In the genomic region with DNA sequence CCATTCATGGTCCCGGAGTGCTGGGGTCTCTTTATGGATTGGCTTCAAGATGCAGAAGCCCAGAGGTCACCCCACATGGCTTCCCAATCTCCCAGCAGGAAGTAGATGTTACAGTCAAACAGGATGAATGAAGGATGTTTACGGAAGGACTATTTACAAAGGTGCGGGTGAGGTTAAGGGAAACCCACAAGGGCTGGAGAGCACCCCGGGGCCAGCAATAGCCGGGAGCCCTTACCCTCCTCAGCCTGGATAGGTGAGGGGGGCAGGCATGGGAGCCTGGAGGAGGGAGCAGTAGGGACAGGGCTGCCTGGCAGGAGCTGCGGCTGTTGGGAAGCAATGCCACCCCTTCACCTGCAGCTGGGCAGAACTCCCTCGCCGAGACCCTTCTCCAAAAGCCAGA, we compare ENCODE assay signal across 3 cellular contexts.
TF ChIP-seq lines count a peak whose summit lies in the region.

No MANE protein-coding gene starts in this region.

TF ChIP-seq in HepG2, 621 proteins besides CTCF, POLR2A, EP300 and RAD21 (continues in another document):
- TF ChIP-seq RARA (CRISPR knock-in tag; IDR thresholded peaks at IDR 0.05) (0 out of 2 replicates have a peak, but pooled peaks have one; percentile 30), GABPA (IDR thresholded peaks at IDR 0.05; ENCODE audit: low read depth, low read length) (no peak), GABPA (CRISPR knock-in tag; IDR thresholded peaks at IDR 0.05; ENCODE audit: low read depth) (0 out of 2 replicates have a peak, but pooled peaks have one; percentile 25), SUZ12 (IDR thresholded peaks at IDR 0.05; ENCODE audit: low read depth, low read length) (no peak), ETV5 (CRISPR knock-in tag; IDR thresholded peaks at IDR 0.05; ENCODE audit: borderline replicate concordance) (peak; percentile 25; the same call in 1 of the 2 replicates), ZNF138 (CRISPR knock-in tag; IDR thresholded peaks at IDR 0.05; ENCODE audit: low read depth) (no peak), ELF3 (CRISPR knock-in tag; IDR thresholded peaks at IDR 0.05) (0 out of 2 replicates have a peak, but pooled peaks have one; percentile 24), FOXA3 (CRISPR knock-in tag; IDR thresholded peaks at IDR 0.05) (peak; percentile 37)
- TF ChIP-seq, protein P1, sequence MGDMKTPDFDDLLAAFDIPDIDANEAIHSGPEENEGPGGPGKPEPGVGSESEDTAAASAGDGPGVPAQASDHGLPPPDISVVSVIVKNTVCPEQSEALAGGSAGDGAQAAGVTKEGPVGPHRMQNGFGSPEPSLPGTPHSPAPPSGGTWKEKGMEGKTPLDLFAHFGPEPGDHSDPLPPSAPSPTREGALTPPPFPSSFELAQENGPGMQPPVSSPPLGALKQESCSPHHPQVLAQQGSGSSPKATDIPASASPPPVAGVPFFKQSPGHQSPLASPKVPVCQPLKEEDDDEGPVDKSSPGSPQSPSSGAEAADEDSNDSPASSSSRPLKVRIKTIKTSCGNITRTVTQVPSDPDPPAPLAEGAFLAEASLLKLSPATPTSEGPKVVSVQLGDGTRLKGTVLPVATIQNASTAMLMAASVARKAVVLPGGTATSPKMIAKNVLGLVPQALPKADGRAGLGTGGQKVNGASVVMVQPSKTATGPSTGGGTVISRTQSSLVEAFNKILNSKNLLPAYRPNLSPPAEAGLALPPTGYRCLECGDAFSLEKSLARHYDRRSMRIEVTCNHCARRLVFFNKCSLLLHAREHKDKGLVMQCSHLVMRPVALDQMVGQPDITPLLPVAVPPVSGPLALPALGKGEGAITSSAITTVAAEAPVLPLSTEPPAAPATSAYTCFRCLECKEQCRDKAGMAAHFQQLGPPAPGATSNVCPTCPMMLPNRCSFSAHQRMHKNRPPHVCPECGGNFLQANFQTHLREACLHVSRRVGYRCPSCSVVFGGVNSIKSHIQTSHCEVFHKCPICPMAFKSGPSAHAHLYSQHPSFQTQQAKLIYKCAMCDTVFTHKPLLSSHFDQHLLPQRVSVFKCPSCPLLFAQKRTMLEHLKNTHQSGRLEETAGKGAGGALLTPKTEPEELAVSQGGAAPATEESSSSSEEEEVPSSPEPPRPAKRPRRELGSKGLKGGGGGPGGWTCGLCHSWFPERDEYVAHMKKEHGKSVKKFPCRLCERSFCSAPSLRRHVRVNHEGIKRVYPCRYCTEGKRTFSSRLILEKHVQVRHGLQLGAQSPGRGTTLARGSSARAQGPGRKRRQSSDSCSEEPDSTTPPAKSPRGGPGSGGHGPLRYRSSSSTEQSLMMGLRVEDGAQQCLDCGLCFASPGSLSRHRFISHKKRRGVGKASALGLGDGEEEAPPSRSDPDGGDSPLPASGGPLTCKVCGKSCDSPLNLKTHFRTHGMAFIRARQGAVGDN (CRISPR knock-in tag; IDR thresholded peaks at IDR 0.05), result peak; percentile 21
- TF ChIP-seq, protein P2, sequence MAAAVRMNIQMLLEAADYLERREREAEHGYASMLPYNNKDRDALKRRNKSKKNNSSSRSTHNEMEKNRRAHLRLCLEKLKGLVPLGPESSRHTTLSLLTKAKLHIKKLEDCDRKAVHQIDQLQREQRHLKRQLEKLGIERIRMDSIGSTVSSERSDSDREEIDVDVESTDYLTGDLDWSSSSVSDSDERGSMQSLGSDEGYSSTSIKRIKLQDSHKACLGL (CRISPR knock-in tag; IDR thresholded peaks at IDR 0.05), result 0 out of 2 replicates have a peak, but pooled peaks have one; percentile 30

TF ChIP-seq in neural cell, 6 proteins besides CTCF, POLR2A, EP300 and RAD21:
- TF ChIP-seq MXI1 (conservative IDR thresholded peaks at IDR 0.05; ENCODE audit: poor library complexity, severe bottlenecking) (no peak), POLR2AphosphoS5 (IDR thresholded peaks at IDR 0.05) (no peak), SMC3 (conservative IDR thresholded peaks at IDR 0.05; ENCODE audit: poor library complexity) (no peak), EZH2 (IDR thresholded peaks at IDR 0.05; ENCODE audit: borderline replicate concordance, insufficient read depth, low read length, poor library complexity, severe bottlenecking) (no peak), TAF1 (IDR thresholded peaks at IDR 0.05; ENCODE audit: low read depth) (no peak)
- TF ChIP-seq, protein P3, sequence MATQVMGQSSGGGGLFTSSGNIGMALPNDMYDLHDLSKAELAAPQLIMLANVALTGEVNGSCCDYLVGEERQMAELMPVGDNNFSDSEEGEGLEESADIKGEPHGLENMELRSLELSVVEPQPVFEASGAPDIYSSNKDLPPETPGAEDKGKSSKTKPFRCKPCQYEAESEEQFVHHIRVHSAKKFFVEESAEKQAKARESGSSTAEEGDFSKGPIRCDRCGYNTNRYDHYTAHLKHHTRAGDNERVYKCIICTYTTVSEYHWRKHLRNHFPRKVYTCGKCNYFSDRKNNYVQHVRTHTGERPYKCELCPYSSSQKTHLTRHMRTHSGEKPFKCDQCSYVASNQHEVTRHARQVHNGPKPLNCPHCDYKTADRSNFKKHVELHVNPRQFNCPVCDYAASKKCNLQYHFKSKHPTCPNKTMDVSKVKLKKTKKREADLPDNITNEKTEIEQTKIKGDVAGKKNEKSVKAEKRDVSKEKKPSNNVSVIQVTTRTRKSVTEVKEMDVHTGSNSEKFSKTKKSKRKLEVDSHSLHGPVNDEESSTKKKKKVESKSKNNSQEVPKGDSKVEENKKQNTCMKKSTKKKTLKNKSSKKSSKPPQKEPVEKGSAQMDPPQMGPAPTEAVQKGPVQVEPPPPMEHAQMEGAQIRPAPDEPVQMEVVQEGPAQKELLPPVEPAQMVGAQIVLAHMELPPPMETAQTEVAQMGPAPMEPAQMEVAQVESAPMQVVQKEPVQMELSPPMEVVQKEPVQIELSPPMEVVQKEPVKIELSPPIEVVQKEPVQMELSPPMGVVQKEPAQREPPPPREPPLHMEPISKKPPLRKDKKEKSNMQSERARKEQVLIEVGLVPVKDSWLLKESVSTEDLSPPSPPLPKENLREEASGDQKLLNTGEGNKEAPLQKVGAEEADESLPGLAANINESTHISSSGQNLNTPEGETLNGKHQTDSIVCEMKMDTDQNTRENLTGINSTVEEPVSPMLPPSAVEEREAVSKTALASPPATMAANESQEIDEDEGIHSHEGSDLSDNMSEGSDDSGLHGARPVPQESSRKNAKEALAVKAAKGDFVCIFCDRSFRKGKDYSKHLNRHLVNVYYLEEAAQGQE (IDR thresholded peaks at IDR 0.05; ENCODE audit: borderline replicate concordance), result no peak

TF ChIP-seq in GM12891, 5 proteins besides CTCF, POLR2A, EP300 and RAD21:
- TF ChIP-seq TAF1 (IDR thresholded peaks at IDR 0.05; ENCODE audit: low read depth, low read length), result no peak
- no peak for TF ChIP-seq SPI1 (IDR thresholded peaks at IDR 0.05; ENCODE audit: low read depth, low read length)
- no peak for TF ChIP-seq PAX5 (IDR thresholded peaks at IDR 0.05; ENCODE audit: insufficient read depth, low read length, severe bottlenecking)
- no peak for TF ChIP-seq POLR2AphosphoS5 (IDR thresholded peaks at IDR 0.05; ENCODE audit: low read depth, low read length)
- no peak for TF ChIP-seq POU2F2 (IDR thresholded peaks at IDR 0.05; ENCODE audit: low read depth, low read length)
